ENCODE assay signal across 11 cellular contexts in genomic region chr5:83567741-83568530, GRCh38.
A peak's percentile ranks its signal among the peaks of the same experiment; 100 is the strongest.
DNase-seq lines count a peak whose midpoint lies in the region; ATAC-seq lines count a peak whose summit lies in the region.
"Had no signal": no experiment of that assay in that cellular context is flagged by ENCODE, and none has a peak within 500 bp of the region (broad histone marks: within the 10 kb centered on the region; RNA-seq: fewer than 3 reads in every experiment).

No MANE protein-coding gene starts in this region.

- no peak for ATAC-seq in HG02981 (IDR thresholded peaks at IDR 0.05; ENCODE audit: unreplicated experiment)
- ATAC-seq in GM18520 (IDR thresholded peaks at IDR 0.05; ENCODE audit: unreplicated experiment), result no peak
- ATAC-seq: activated T-cell treated with anti-CD3 and anti-CD28 coated beads, Interleukin-2, amount 50 U/mL, for 72 hours; psoas muscle had no signal

- DNase-seq in GM04504 (ENCODE audit: low read depth) (peak; percentile 78), RPMI7951 (ENCODE audit: low read depth) (peak; percentile 85), epidermal melanocyte (ENCODE audit: insufficient read length, low spot score) (peak; percentile 45), renal cortical epithelial cell (ENCODE audit: low read depth) (peak; percentile 98), HuH-7 (ENCODE audit: low spot score) (no peak), OCI-M2 (lab: John Stamatoyannopoulos, UW; ENCODE audit: unreplicated experiment) (no peak)
- DNase-seq: activated T-cell treated with anti-CD3 and anti-CD28 coated beads, Interleukin-2, amount 50 U/mL, for 72 hours; psoas muscle; T1000 had no signal

Comparison
In these comparisons a context has a peak if more than half of its experiments do, and no peak if none do; other contexts are left out.
1. DNase-seq: peak in GM04504 (single experiment), RPMI7951 (single experiment), epidermal melanocyte (single experiment) and renal cortical epithelial cell (single experiment); none in HuH-7 (single experiment) and OCI-M2 (single experiment).